In genomic region chr2:180366481-180366880, GRCh38 we compare ENCODE assay signal across 1 cellular context.
TF ChIP-seq lines count a peak whose summit lies in the region.

No MANE protein-coding gene starts in this region.

TF ChIP-seq in HEK293, 187 proteins besides CTCF, POLR2A, EP300 and RAD21 (continued from another document):
- TF ChIP-seq PRDM10 (tag by site-specific recombination; IDR thresholded peaks at IDR 0.05) (peak; percentile 31; the same call in 1 of the 2 replicates), ZNF530 (tag by site-specific recombination; IDR thresholded peaks at IDR 0.05; ENCODE audit: low read depth) (no peak)
